Comparison of ENCODE assay signal across 28 cellular contexts in genomic region chr2:28415715-28416114, GRCh38. TPM values are rescaled to one million over a fixed set of nuclear protein-coding genes. Genes with fewer than 3 reads are reported as not detected.
A peak's percentile ranks its signal among the peaks of the same experiment; 100 is the strongest.
DNase-seq lines count a peak whose midpoint lies in the region; ATAC-seq and TF ChIP-seq lines count a peak whose summit lies in the region.
"Had no signal": no experiment of that assay in that cellular context is flagged by ENCODE, and none has a peak within 500 bp of the region (broad histone marks: within the 10 kb centered on the region; RNA-seq: fewer than 3 reads in every experiment).

No MANE protein-coding gene starts in this region.

- H3K4me1 ChIP-seq in SK-N-SH (ENCODE audit: control insufficient read depth in 1 of 2, insufficient read depth in 2 of 2, low read depth in 1 of 2, low read length in 1 of 2), result no peaks in the 10 kb centered on the region
- H3K4me1 ChIP-seq in CD4-positive, alpha-beta memory T cell (ENCODE audit: insufficient read depth, low read length), result peaks cover 13% of the 10 kb centered on the region
- peaks cover 4 to 6% of the 10 kb centered on the region in 2 donors for H3K4me1 ChIP-seq in uterus
- H3K4me1 ChIP-seq in PC-9 (replicated peaks; ENCODE audit: insufficient read depth), result no peaks in the 10 kb centered on the region
- H3K4me1 ChIP-seq: SJSA1 had no signal

- H3K27me3 ChIP-seq in SK-N-SH (ENCODE audit: insufficient read depth) (no peaks in the 10 kb centered on the region), uterus (no peaks in the 10 kb centered on the region), PC-9 (ENCODE audit: insufficient read depth, low read depth) (no peaks in the 10 kb centered on the region)
- H3K27me3 ChIP-seq in CD4-positive, alpha-beta memory T cell (ENCODE audit: insufficient read depth, low read length), result no peaks in the 10 kb centered on the region
- H3K27me3 ChIP-seq: cardiac muscle cell, esophagus squamous epithelium, neural progenitor cell, SJSA1, vagina had no signal

- 95% methylated on average over 3 of the region's 3 CpGs for WGBS in SK-N-SH (ENCODE audit: low lambda C conversion rate)

- no peak for ATAC-seq in SK-N-SH treated with all-trans-retinoic acid at 6 μM for 48 hours
- ATAC-seq: activated CD4-positive, CD25-positive, alpha-beta regulatory T cell treated with anti-CD3 and anti-CD28 coated beads, Interleukin-2, amount 50 U/mL, for 24 hours; activated T-cell treated with anti-CD3 and anti-CD28 coated beads, Interleukin-2, amount 50 U/mL, for 72 hours; stimulated activated naive CD8-positive, alpha-beta T cell treated with anti-CD3 and anti-CD28 coated beads, Interleukin-15, Interleukin-2, amounts not matched to agents 100 U/mL and 50 U/mL, for 24 hours had no signal

- H3K36me3 ChIP-seq in SK-N-SH (replicated peaks in 1 of 2; ENCODE audit: control insufficient read depth in 1 of 2, insufficient read depth in 2 of 2, low read length in 1 of 2) (peaks cover 36 to 44% of the 10 kb centered on the region in 2 experiments), uterus (no peaks in the 10 kb centered on the region), PC-9 (ENCODE audit: low read depth) (peaks cover 55% of the 10 kb centered on the region)
- peaks cover 3% of the 10 kb centered on the region for H3K36me3 ChIP-seq in CD4-positive, alpha-beta memory T cell (ENCODE audit: insufficient read depth, low read length)
- H3K36me3 ChIP-seq: neural progenitor cell had no signal

- TF ChIP-seq EP300 in SK-N-SH (IDR thresholded peaks at IDR 0.05; ENCODE audit: borderline replicate concordance in 1 of 2, low read depth in 1 of 2, low read length in 1 of 2), result no peak

- no peaks in the 10 kb centered on the region for H3K9me3 ChIP-seq in SK-N-SH
- H3K9me3 ChIP-seq in CD4-positive, alpha-beta memory T cell (ENCODE audit: control insufficient read depth in 1 of 2, low read length in 2 of 2), result no peaks in the 10 kb centered on the region
- H3K9me3 ChIP-seq in uterus, result no peaks in the 10 kb centered on the region
- no peaks in the 10 kb centered on the region for H3K9me3 ChIP-seq in PC-9 (ENCODE audit: insufficient read depth, low read depth)
- H3K9me3 ChIP-seq: esophagus squamous epithelium, SJSA1, vagina had no signal

- DNase-seq in SK-N-SH (no peak), immature natural killer cell (peak in 1 of 3 donors; percentile 4), uterus (no peak), PC-9 (no peak)
- DNase-seq in CD4-positive, alpha-beta memory T cell, result no peak
- no peak for DNase-seq in activated CD4-positive, alpha-beta memory T cell treated with anti-CD3 and anti-CD28 coated beads for 36 hours
- no peak for DNase-seq in stimulated activated CD4-positive, alpha-beta T cell treated with anti-CD3 and anti-CD28 coated beads, Interleukin-15, amount 100 ng/mL, for 24 hours
- DNase-seq: activated naive CD4-positive, alpha-beta T cell treated with anti-CD3 and anti-CD28 coated beads, Interleukin-2, amount 50 U/mL, for 16 hours; activated T-cell treated with anti-CD3 and anti-CD28 coated beads, Interleukin-2, amount 50 U/mL, for 72 hours; anterior cingulate cortex; cortex of kidney; DMS153; esophagus squamous epithelium; foreskin melanocyte; KBM-7; MM.1S; NCI-H2029 treated with DMSO at 0.1 percent for 48 hours; NCI-H226; NCI-H69; stimulated activated naive CD8-positive, alpha-beta T cell treated with anti-CD3 and anti-CD28 coated beads, Interleukin-15, Interleukin-2, amounts not matched to agents 100 U/mL and 50 U/mL, for 24 hours had no signal

- BruUV-seq in PC-9 (replicated peaks; lab: Mats Ljungman, UMichigan), result no TSS peak

- TF ChIP-seq POLR2A in uterus (IDR thresholded peaks at IDR 0.05), result no peak

- H4K20me1 ChIP-seq in SK-N-SH (ENCODE audit: insufficient read depth) (peaks cover 29% of the 10 kb centered on the region; the same call in 1 of the 2 replicates), PC-9 (ENCODE audit: insufficient read depth) (peaks cover 61% of the 10 kb centered on the region)

- H3K9me2 ChIP-seq in SK-N-SH (no peaks in the 10 kb centered on the region), PC-9 (ENCODE audit: insufficient read depth) (no peaks in the 10 kb centered on the region)

- no peaks in the 10 kb centered on the region for H3K9me3 Mint-ChIP-seq in CD4-positive, alpha-beta memory T cell
- no peaks in the 10 kb centered on the region for H3K9me3 Mint-ChIP-seq in activated CD4-positive, alpha-beta memory T cell treated with anti-CD3 and anti-CD28 coated beads for 36 hours
- no peaks in the 10 kb centered on the region for H3K9me3 Mint-ChIP-seq in immature natural killer cell
- H3K9me3 Mint-ChIP-seq: activated T-cell treated with anti-CD3 and anti-CD28 coated beads, Interleukin-2, amount 50 U/mL, for 72 hours; neural progenitor cell; T-helper 1 cell treated with Interleukin-12 subunit alpha and Interleukin-12 subunit beta and Interleukin-4 antibody, amounts not matched to agents 30 μg/mL and 1 μg/mL, for 36 hours had no signal

- peak overlapping the region in 5 of 7 donors; percentile 15 to 74 (median 34) for H3K27ac Mint-ChIP-seq in CD4-positive, alpha-beta memory T cell
- peak overlapping the region; percentile 23 for H3K27ac Mint-ChIP-seq in activated CD4-positive, alpha-beta memory T cell treated with anti-CD3 and anti-CD28 coated beads for 36 hours
- peak overlapping the region; percentile 59 to 100 (median 82) for H3K27ac Mint-ChIP-seq in immature natural killer cell
- H3K27ac Mint-ChIP-seq: neural progenitor cell; T-helper 1 cell treated with Interleukin-12 subunit alpha and Interleukin-12 subunit beta and Interleukin-4 antibody, amounts not matched to agents 30 μg/mL and 1 μg/mL, for 36 hours had no signal

- H3K4me1 Mint-ChIP-seq in CD4-positive, alpha-beta memory T cell, result peaks cover 5 to 30% (median 13%) of the 10 kb centered on the region in 4 donors
- H3K4me1 Mint-ChIP-seq in activated CD4-positive, alpha-beta memory T cell treated with anti-CD3 and anti-CD28 coated beads for 36 hours (ENCODE audit: low read depth), result peaks cover 17% of the 10 kb centered on the region
- peaks cover 70 to 85% of the 10 kb centered on the region in 2 donors for H3K4me1 Mint-ChIP-seq in immature natural killer cell

- H3K4me2 ChIP-seq in SK-N-SH (no peak overlapping the region), PC-9 (no peak overlapping the region)
- H3K4me2 ChIP-seq: neural progenitor cell had no signal

- no peaks in the 10 kb centered on the region for H3K27me3 Mint-ChIP-seq in CD4-positive, alpha-beta memory T cell
- H3K27me3 Mint-ChIP-seq in activated CD4-positive, alpha-beta memory T cell treated with anti-CD3 and anti-CD28 coated beads for 36 hours, result no peaks in the 10 kb centered on the region
- H3K27me3 Mint-ChIP-seq in immature natural killer cell (ENCODE audit: low read depth in 3 of 3), result peaks cover 43 to 48% (median 47%) of the 10 kb centered on the region in 3 donors

- H3K79me2 ChIP-seq in SK-N-SH (ENCODE audit: insufficient read depth) (peaks cover 30% of the 10 kb centered on the region; the same call in 1 of the 2 replicates), PC-9 (ENCODE audit: low read depth) (peaks cover 18% of the 10 kb centered on the region; the same call in 1 of the 2 replicates)

- no peak overlapping the region for H2AFZ ChIP-seq in SK-N-SH (ENCODE audit: low read depth)
- H2AFZ ChIP-seq in PC-9, result no peak overlapping the region
- H2AFZ ChIP-seq: neural progenitor cell had no signal

- H3K4me3 ChIP-seq in SK-N-SH (ENCODE audit: low read depth in 2 of 2, low read length in 1 of 2) (no peak overlapping the region), uterus (no peak overlapping the region), PC-9 (no peak overlapping the region)
- H3K4me3 ChIP-seq in CD4-positive, alpha-beta memory T cell (ENCODE audit: low read length in 2 of 2), result no peak overlapping the region
- H3K4me3 ChIP-seq: cardiac muscle cell, esophagus squamous epithelium, neural progenitor cell, SJSA1, vagina had no signal

- no peak overlapping the region for H3K4me3 Mint-ChIP-seq in CD4-positive, alpha-beta memory T cell
- no peak overlapping the region for H3K4me3 Mint-ChIP-seq in activated CD4-positive, alpha-beta memory T cell treated with anti-CD3 and anti-CD28 coated beads for 36 hours
- H3K4me3 Mint-ChIP-seq in immature natural killer cell, result peak overlapping the region in 1 of 5 donors; percentile 36
- H3K4me3 Mint-ChIP-seq: activated T-cell treated with anti-CD3 and anti-CD28 coated beads, Interleukin-2, amount 50 U/mL, for 72 hours; neural progenitor cell; T-helper 1 cell treated with Interleukin-12 subunit alpha and Interleukin-12 subunit beta and Interleukin-4 antibody, amounts not matched to agents 30 μg/mL and 1 μg/mL, for 36 hours had no signal

- no peak for TF ChIP-seq RAD21 in SK-N-SH (IDR thresholded peaks at IDR 0.05; ENCODE audit: low read length)

- no peak for TF ChIP-seq CTCF in SK-N-SH (IDR thresholded peaks at IDR 0.05)
- no peak for TF ChIP-seq CTCF in uterus (IDR thresholded peaks at IDR 0.05)
- no peak for TF ChIP-seq CTCF in PC-9 (conservative IDR thresholded peaks at IDR 0.05)

- H3K27ac ChIP-seq in SK-N-SH (ENCODE audit: low read depth in 2 of 2, low read length in 1 of 2) (no peak overlapping the region), uterus (no peak overlapping the region), PC-9 (no peak overlapping the region)
- H3K27ac ChIP-seq in CD4-positive, alpha-beta memory T cell (ENCODE audit: low read depth, low read length), result no peak overlapping the region
- H3K27ac ChIP-seq: 22Rv1, cardiac muscle cell, neural progenitor cell, SJSA1 had no signal

- no peak overlapping the region for H3K9ac ChIP-seq in SK-N-SH
- H3K9ac ChIP-seq: neural progenitor cell had no signal

- CTCF ChIA-PET in SK-N-SH (lab: Yijun Ruan, JAX) (interaction anchor here (2.6 kb wide), 1 partner anchor 662 kb away, joined by 7 read pairs; no protein-coding TSS in a partner anchor), PC-9 (lab: Charles Lee) (no interaction called here)
- CTCF ChIA-PET in CD4-positive, alpha-beta memory T cell (lab: Charles Lee; ENCODE audit: partially characterized antibody), result no interaction called here
- CTCF ChIA-PET in activated CD4-positive, alpha-beta memory T cell treated with anti-CD3 and anti-CD28 coated beads for 36 hours (lab: Charles Lee), result no interaction called here

- H3K36me3 Mint-ChIP-seq in CD4-positive, alpha-beta memory T cell, result peaks cover 5 to 39% of the 10 kb centered on the region in 2 donors
- H3K36me3 Mint-ChIP-seq in activated CD4-positive, alpha-beta memory T cell treated with anti-CD3 and anti-CD28 coated beads for 36 hours, result peaks cover 64% of the 10 kb centered on the region
- H3K36me3 Mint-ChIP-seq in immature natural killer cell, result peaks cover 25 to 50% (median 27%) of the 10 kb centered on the region in 3 donors

- H3F3A ChIP-seq in SK-N-SH (replicated peaks; ENCODE audit: insufficient read depth) (peaks cover 28% of the 10 kb centered on the region), PC-9 (ENCODE audit: insufficient read depth, low read depth) (peaks cover 95% of the 10 kb centered on the region)

- intact Hi-C loops in CD4-positive, alpha-beta memory T cell (cut with micrococcal nuclease), result no loop called here
- intact Hi-C loops in activated CD4-positive, alpha-beta memory T cell treated with anti-CD3 and anti-CD28 coated beads for 36 hours (cut with micrococcal nuclease), result no loop called here
- intact Hi-C loops in uterus (cut with DNase I; ENCODE audit: low total_unique reads), result no loop called here
- intact Hi-C loops in PC-9 (cut with micrococcal nuclease; ENCODE audit: unreplicated experiment), result no loop called here

- POLR2A ChIA-PET in SK-N-SH (lab: Yijun Ruan, JAX) (no interaction called here), PC-9 (lab: Charles Lee; ENCODE audit: unreplicated experiment) (no interaction called here)
- POLR2A ChIA-PET in CD4-positive, alpha-beta memory T cell (lab: Charles Lee; ENCODE audit: partially characterized antibody), result no interaction called here
- POLR2A ChIA-PET in activated CD4-positive, alpha-beta memory T cell treated with anti-CD3 and anti-CD28 coated beads for 36 hours (lab: Charles Lee), result no interaction called here

RNA-seq across cellular contexts. Expression of gene FOSL2, which starts 23.1 kb away (rescaled TPM):
- polyA plus RNA-seq in SK-N-SH (2012; rRNA removed), result 30.1 and 41.7 TPM in 2 replicates
- polyA plus RNA-seq in SK-N-SH (2012; cell fraction: cytosol; rRNA removed), result 20.1 and 23.0 TPM in 2 replicates
- 50.5 and 72.9 TPM in 2 replicates for polyA plus RNA-seq in SK-N-SH (2012; cell fraction: nucleus; rRNA removed)
- 1 to 10 TPM; 6.6 to 6.7 TPM for total RNA-seq in CD4-positive, alpha-beta memory T cell
- 1 to 10 TPM; 4.7 to 5.0 TPM for polyA plus RNA-seq in CD4-positive, alpha-beta memory T cell
- total RNA-seq in activated CD4-positive, alpha-beta memory T cell treated with anti-CD3 and anti-CD28 coated beads for 36 hours, result 100 to 1,000 TPM; 172 to 182 TPM
- polyA plus RNA-seq in immature natural killer cell, result 10 to 100 TPM; 27.2 to 54.3 (median 28.7) TPM
- total RNA-seq in uterus, result 100 to 1,000 TPM in 1 of 4 donors, 10 to 100 TPM in 3; 39.8 to 134 (median 58.7) TPM
- total RNA-seq in PC-9 (2021), result 46.0 and 60.0 TPM in 2 replicates

Comparison
In these comparisons a context has a peak if more than half of its experiments do, and no peak if none do; other contexts are left out.
1. H3K27ac Mint-ChIP-seq: peak in every context shown above with its lines; median percentile 82 in immature natural killer cell; 34 in CD4-positive, alpha-beta memory T cell; 23 in activated CD4-positive, alpha-beta memory T cell treated with anti-CD3 and anti-CD28 coated beads for 36 hours.